Comparison of ENCODE assay signal across 14 cellular contexts in genomic region chr12:1927751-1928351, GRCh38. TPM values are rescaled to one million over a fixed set of nuclear protein-coding genes. Genes with fewer than 3 reads are reported as not detected.
A peak's percentile ranks its signal among the peaks of the same experiment; 100 is the strongest.
DNase-seq lines count a peak whose midpoint lies in the region; ATAC-seq, FAIRE-seq and TF ChIP-seq lines count a peak whose summit lies in the region.
"Had no signal": no experiment of that assay in that cellular context is flagged by ENCODE, and none has a peak within 500 bp of the region (broad histone marks: within the 10 kb centered on the region; RNA-seq: fewer than 3 reads in every experiment).

No MANE protein-coding gene starts in this region.

- no peak for TF ChIP-seq CTCF in lower lobe of right lung (IDR thresholded peaks at IDR 0.05)
- no peak for TF ChIP-seq CTCF in type B pancreatic cell (conservative IDR thresholded peaks at IDR 0.05)

- POLR2A ChIA-PET in activated CD4-positive, alpha-beta memory T cell treated with anti-CD3 and anti-CD28 coated beads, Interleukin-2, amount 10 ng/mL, durations not matched to agents 7 days and 5 days (lab: Charles Lee) = interaction anchor here (1.3 kb wide), 1 partner anchor 12 kb away, joined by 3 read pairs; no protein-coding TSS in a partner anchor
- POLR2A ChIA-PET in activated CD4-positive, alpha-beta memory T cell treated with anti-CD3 and anti-CD28 coated beads for 36 hours (lab: Charles Lee) = no interaction called here

- peaks cover 3% of the 10 kb centered on the region for H3K27me3 Mint-ChIP-seq in activated CD4-positive, alpha-beta memory T cell treated with anti-CD3 and anti-CD28 coated beads, Interleukin-2, amount 10 ng/mL, durations not matched to agents 7 days and 5 days
- peaks cover 5% of the 10 kb centered on the region for H3K27me3 Mint-ChIP-seq in activated CD4-positive, alpha-beta memory T cell treated with anti-CD3 and anti-CD28 coated beads for 36 hours
- peaks cover 44% of the 10 kb centered on the region for H3K27me3 Mint-ChIP-seq in type B pancreatic cell

- H3K9me3 ChIP-seq in lower lobe of right lung = no peaks in the 10 kb centered on the region
- H3K9me3 ChIP-seq: A549, thyroid gland had no signal

- peaks cover 7% of the 10 kb centered on the region for H3K4me1 Mint-ChIP-seq in activated CD4-positive, alpha-beta memory T cell treated with anti-CD3 and anti-CD28 coated beads, Interleukin-2, amount 10 ng/mL, durations not matched to agents 7 days and 5 days
- peaks cover 10% of the 10 kb centered on the region for H3K4me1 Mint-ChIP-seq in activated CD4-positive, alpha-beta memory T cell treated with anti-CD3 and anti-CD28 coated beads for 36 hours (ENCODE audit: low read depth)
- H3K4me1 Mint-ChIP-seq in type B pancreatic cell (ENCODE audit: unreplicated experiment) = peaks cover 18% of the 10 kb centered on the region

- peak; percentile 9 for DNase-seq in activated CD4-positive, alpha-beta memory T cell treated with anti-CD3 and anti-CD28 coated beads, Interleukin-2, amount 10 ng/mL, durations not matched to agents 7 days and 5 days
- no peak for DNase-seq in activated CD4-positive, alpha-beta memory T cell treated with anti-CD3 and anti-CD28 coated beads for 36 hours
- DNase-seq in ecto neural progenitor cell (ENCODE audit: low spot score) (peak; percentile 44), lower lobe of right lung (peak; percentile 28), type B pancreatic cell (ENCODE audit: extremely low spot score, unreplicated experiment) (peak; percentile 67), dermis blood vessel endothelial cell (no peak), NOMO-1 treated with dmso at 0.1 percent for 144 hours (lab: John Stamatoyannopoulos, UW; ENCODE audit: unreplicated experiment) (no peak), RCC 7860 (ENCODE audit: low spot score) (no peak)
- DNase-seq: KBM-7, NCI-H2029, thyroid gland, WERI-Rb-1 had no signal

- no peaks in the 10 kb centered on the region for H3K9me3 Mint-ChIP-seq in activated CD4-positive, alpha-beta memory T cell treated with anti-CD3 and anti-CD28 coated beads, Interleukin-2, amount 10 ng/mL, durations not matched to agents 7 days and 5 days
- no peaks in the 10 kb centered on the region for H3K9me3 Mint-ChIP-seq in activated CD4-positive, alpha-beta memory T cell treated with anti-CD3 and anti-CD28 coated beads for 36 hours
- H3K9me3 Mint-ChIP-seq in type B pancreatic cell = no peaks in the 10 kb centered on the region

- H3K4me3 ChIP-seq in lower lobe of right lung = no peak overlapping the region
- H3K4me3 ChIP-seq: A549, neural progenitor cell, thyroid gland had no signal

- no peaks in the 10 kb centered on the region for H3K4me1 ChIP-seq in lower lobe of right lung
- H3K4me1 ChIP-seq: A549 had no signal

- no peaks in the 10 kb centered on the region for H3K36me3 ChIP-seq in lower lobe of right lung
- H3K36me3 ChIP-seq: neural progenitor cell, thyroid gland, WERI-Rb-1 had no signal

- H3K27ac Mint-ChIP-seq in activated CD4-positive, alpha-beta memory T cell treated with anti-CD3 and anti-CD28 coated beads, Interleukin-2, amount 10 ng/mL, durations not matched to agents 7 days and 5 days = no peak overlapping the region
- H3K27ac Mint-ChIP-seq in activated CD4-positive, alpha-beta memory T cell treated with anti-CD3 and anti-CD28 coated beads for 36 hours = no peak overlapping the region
- no peak overlapping the region for H3K27ac Mint-ChIP-seq in type B pancreatic cell
- H3K27ac Mint-ChIP-seq: neural progenitor cell had no signal

- H3K27me3 ChIP-seq in lower lobe of right lung (ENCODE audit: low read depth) = peaks cover 23% of the 10 kb centered on the region
- H3K27me3 ChIP-seq: neural progenitor cell, thyroid gland had no signal

- no peak for FAIRE-seq in RCC 7860 (lab: Jason Lieb, UNC)
- FAIRE-seq: A549 had no signal

- H3K27ac ChIP-seq in lower lobe of right lung = no peak overlapping the region
- H3K27ac ChIP-seq: A549, neural progenitor cell, thyroid gland, WERI-Rb-1 had no signal

- intact Hi-C loops in activated CD4-positive, alpha-beta memory T cell treated with anti-CD3 and anti-CD28 coated beads for 36 hours (cut with micrococcal nuclease) = no loop called here
- intact Hi-C loops in lower lobe of right lung (cut with DNase I) = loop anchor here (10.0 kb wide), 1 partner anchor 113 kb away; no protein-coding TSS in a partner anchor

- no peak for ATAC-seq in lower lobe of right lung
- ATAC-seq: A549 had no signal

- no peaks in the 10 kb centered on the region for H3K36me3 Mint-ChIP-seq in activated CD4-positive, alpha-beta memory T cell treated with anti-CD3 and anti-CD28 coated beads, Interleukin-2, amount 10 ng/mL, durations not matched to agents 7 days and 5 days (ENCODE audit: low read depth)
- H3K36me3 Mint-ChIP-seq in activated CD4-positive, alpha-beta memory T cell treated with anti-CD3 and anti-CD28 coated beads for 36 hours = no peaks in the 10 kb centered on the region
- peaks cover 2% of the 10 kb centered on the region for H3K36me3 Mint-ChIP-seq in type B pancreatic cell
- H3K36me3 Mint-ChIP-seq: neural progenitor cell had no signal

- CTCF ChIA-PET in activated CD4-positive, alpha-beta memory T cell treated with anti-CD3 and anti-CD28 coated beads, Interleukin-2, amount 10 ng/mL, durations not matched to agents 7 days and 5 days (lab: Charles Lee) = no interaction called here
- CTCF ChIA-PET in activated CD4-positive, alpha-beta memory T cell treated with anti-CD3 and anti-CD28 coated beads for 36 hours (lab: Charles Lee) = interaction anchor here (1.0 to 1.6 kb wide), 2 partner anchors 12 to 132 kb away, joined by 3 to 5 read pairs; no protein-coding TSS in a partner anchor

- H3K4me3 Mint-ChIP-seq in activated CD4-positive, alpha-beta memory T cell treated with anti-CD3 and anti-CD28 coated beads, Interleukin-2, amount 10 ng/mL, durations not matched to agents 7 days and 5 days = no peak overlapping the region
- no peak overlapping the region for H3K4me3 Mint-ChIP-seq in activated CD4-positive, alpha-beta memory T cell treated with anti-CD3 and anti-CD28 coated beads for 36 hours
- H3K4me3 Mint-ChIP-seq in type B pancreatic cell = no peak overlapping the region

RNA-seq across cellular contexts. Expression of gene CACNA2D4, which starts 9.4 kb away (rescaled TPM):
- 10 to 100 TPM; 20.8 to 23.6 TPM for total RNA-seq in activated CD4-positive, alpha-beta memory T cell treated with anti-CD3 and anti-CD28 coated beads, Interleukin-2, amount 10 ng/mL, durations not matched to agents 7 days and 5 days
- 10 to 100 TPM; 11.7 to 13.3 TPM for total RNA-seq in activated CD4-positive, alpha-beta memory T cell treated with anti-CD3 and anti-CD28 coated beads for 36 hours
- total RNA-seq in lower lobe of right lung (7.0 TPM), type B pancreatic cell (ENCODE audit: low replicate concordance) (0.87 and 1.1 TPM in 2 replicates), dermis blood vessel endothelial cell (0.17 and 0.33 TPM in 2 replicates)

Comparison
In these comparisons a context has a peak if more than half of its experiments do, and no peak if none do; other contexts are left out.
1. DNase-seq: peak in activated CD4-positive, alpha-beta memory T cell treated with anti-CD3 and anti-CD28 coated beads, Interleukin-2, amount 10 ng/mL, durations not matched to agents 7 days and 5 days (single experiment), ecto neural progenitor cell (single experiment), lower lobe of right lung (single experiment) and type B pancreatic cell (single experiment); none in activated CD4-positive, alpha-beta memory T cell treated with anti-CD3 and anti-CD28 coated beads for 36 hours (single experiment), dermis blood vessel endothelial cell (single experiment), NOMO-1 treated with dmso at 0.1 percent for 144 hours (single experiment) and RCC 7860 (single experiment).